ENCODE assay signal across 22 cellular contexts in genomic region chr7:94834359-94834758, GRCh38.
DNase-seq lines count a peak whose midpoint lies in the region; ATAC-seq and TF ChIP-seq lines count a peak whose summit lies in the region.
"Had no signal": no experiment of that assay in that cellular context is flagged by ENCODE, and none has a peak within 500 bp of the region (broad histone marks: within the 10 kb centered on the region; RNA-seq: fewer than 3 reads in every experiment).

No MANE protein-coding gene starts in this region.

- no peaks in the 10 kb centered on the region for H3K36me3 ChIP-seq in PC-3 (ENCODE audit: low read depth, low read length)
- H3K36me3 ChIP-seq: BE2C, BLaER1 had no signal

- no peak overlapping the region for H3K9ac ChIP-seq in PC-3 (ENCODE audit: low read length)
- H3K9ac ChIP-seq: BLaER1 had no signal

- DNase-seq in ELF-1 (ENCODE audit: low read depth, low spot score): peak; percentile 41
- DNase-seq in PC-3: peak; percentile 72
- no peak for DNase-seq in type B pancreatic cell (ENCODE audit: extremely low spot score, unreplicated experiment)
- no peak for DNase-seq in occipital lobe (lab: John Stamatoyannopoulos, UW)
- DNase-seq in T-helper 9 cell: no peak
- DNase-seq: 8988T; ACHN; BE2C; C1 segment of cervical spinal cord; CD4-positive, alpha-beta memory T cell; CD4-positive, CD25-positive, alpha-beta regulatory T cell; CD8-positive, alpha-beta memory T cell; COR-L47; DMS 273 treated with DMSO at 0.1 percent for 48 hours; DMS153; DMS53; DMS79; DND-41; EL; GF-D8 had no signal

- ATAC-seq in PC-3: peak; percentile 65

- no peaks in the 10 kb centered on the region for H4K20me1 ChIP-seq in PC-3 (ENCODE audit: low read length)
- H4K20me1 ChIP-seq: BLaER1 had no signal

- intact Hi-C loops in PC-3 (cut with micrococcal nuclease): no loop called here

- TF ChIP-seq CTCF in PC-3 (conservative IDR thresholded peaks at IDR 0.05; ENCODE audit: low read depth, low read length) (no peak), type B pancreatic cell (conservative IDR thresholded peaks at IDR 0.05) (no peak)

- POLR2A ChIA-PET in PC-3 (lab: Charles Lee; ENCODE audit: unreplicated experiment): no interaction called here

- no peak overlapping the region for H3K27ac Mint-ChIP-seq in type B pancreatic cell
- H3K27ac Mint-ChIP-seq: CD4-positive, alpha-beta memory T cell; CD4-positive, CD25-positive, alpha-beta regulatory T cell; CD8-positive, alpha-beta memory T cell had no signal

- H3K4me3 ChIP-seq in PC-3 (ENCODE audit: low read length): no peak overlapping the region
- H3K4me3 ChIP-seq: BLaER1 had no signal

- peaks cover 8% of the 10 kb centered on the region for H3K4me1 ChIP-seq in PC-3 (ENCODE audit: insufficient read depth, low read length)
- H3K4me1 ChIP-seq: BE2C, BLaER1 had no signal

- H3F3A ChIP-seq in PC-3 (ENCODE audit: low read length, unreplicated experiment): no peaks in the 10 kb centered on the region

- H3K9me2 ChIP-seq in PC-3 (replicated peaks; ENCODE audit: low read length): no peaks in the 10 kb centered on the region

- H3K27me3 ChIP-seq in PC-3 (ENCODE audit: low read length): no peaks in the 10 kb centered on the region
- H3K27me3 ChIP-seq: BE2C, BLaER1 had no signal

- H3K27me3 Mint-ChIP-seq in type B pancreatic cell: no peaks in the 10 kb centered on the region
- H3K27me3 Mint-ChIP-seq: CD4-positive, alpha-beta memory T cell; CD4-positive, CD25-positive, alpha-beta regulatory T cell had no signal

- H3K9me3 Mint-ChIP-seq in type B pancreatic cell: peaks cover 28% of the 10 kb centered on the region

- peak overlapping the region; percentile 28 for H3K27ac ChIP-seq in PC-3 (ENCODE audit: low read length)
- H3K27ac ChIP-seq: BLaER1 had no signal

- no peaks in the 10 kb centered on the region for H3K4me1 Mint-ChIP-seq in type B pancreatic cell (ENCODE audit: unreplicated experiment)
- H3K4me1 Mint-ChIP-seq: CD14-positive monocyte; CD4-positive, alpha-beta memory T cell; CD4-positive, CD25-positive, alpha-beta regulatory T cell; CD8-positive, alpha-beta memory T cell had no signal

- H3K36me3 Mint-ChIP-seq in type B pancreatic cell: peaks cover 3% of the 10 kb centered on the region
- H3K36me3 Mint-ChIP-seq: CD14-positive monocyte; CD4-positive, alpha-beta memory T cell; CD4-positive, CD25-positive, alpha-beta regulatory T cell; CD8-positive, alpha-beta memory T cell had no signal

- no peaks in the 10 kb centered on the region for H3K79me2 ChIP-seq in PC-3 (ENCODE audit: low read length)

- peak overlapping the region; percentile 16 for H3K4me3 Mint-ChIP-seq in type B pancreatic cell
- H3K4me3 Mint-ChIP-seq: CD14-positive monocyte; CD4-positive, alpha-beta memory T cell; CD4-positive, CD25-positive, alpha-beta regulatory T cell had no signal

- BruUV-seq in PC-3 (replicated peaks; lab: Mats Ljungman, UMichigan): no TSS peak

- CTCF ChIA-PET in PC-3 (lab: Charles Lee): no interaction called here

- no peak overlapping the region for H3K4me2 ChIP-seq in PC-3 (ENCODE audit: low read length)
- H3K4me2 ChIP-seq: BLaER1 had no signal

- no peak overlapping the region for H2AFZ ChIP-seq in PC-3 (ENCODE audit: low read length)

- no peaks in the 10 kb centered on the region for H3K9me3 ChIP-seq in PC-3 (ENCODE audit: low read length)
- H3K9me3 ChIP-seq: BE2C had no signal

Comparison
In these comparisons a context has a peak if more than half of its experiments do, and no peak if none do; other contexts are left out.
1. DNase-seq: peak in ELF-1 (single experiment) and PC-3 (single experiment); none in type B pancreatic cell (single experiment), occipital lobe (single experiment) and T-helper 9 cell (single experiment).